In the genomic region with DNA sequence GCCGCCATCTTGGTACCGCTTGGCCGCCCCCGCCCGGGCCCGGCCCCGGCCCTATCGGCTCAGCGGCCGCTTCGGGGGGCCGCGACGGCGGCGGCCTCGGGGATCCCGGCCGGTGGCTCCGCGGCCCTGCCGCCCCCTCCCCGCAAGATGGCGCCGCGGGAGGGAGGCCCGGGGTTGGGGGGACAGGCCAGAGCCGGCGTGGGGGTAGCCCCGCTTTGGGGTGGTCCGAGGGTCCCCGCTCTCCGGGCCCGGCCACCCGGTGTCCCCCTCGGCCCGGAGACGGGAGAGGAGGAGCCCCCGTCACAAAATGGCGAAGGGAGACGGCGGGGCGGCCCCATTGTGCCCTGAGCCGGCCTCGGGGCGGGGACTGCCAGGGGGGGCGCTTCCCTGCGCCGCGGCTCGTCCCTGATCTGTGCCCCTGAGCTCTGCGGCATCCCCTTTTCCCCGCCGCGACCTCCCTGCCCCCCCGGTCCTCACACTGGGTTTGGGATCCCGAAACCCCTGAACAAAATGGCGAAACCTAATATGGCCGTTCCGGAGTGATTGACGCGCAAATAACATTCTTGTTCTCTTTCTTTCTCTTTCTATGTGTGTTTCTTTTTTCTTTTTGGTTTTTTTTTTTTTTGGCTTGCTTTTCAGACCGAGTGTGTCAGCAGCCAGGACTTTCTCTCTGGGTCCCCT, we compare ENCODE assay signal across 8 cellular contexts. TPM values are rescaled to one million over a fixed set of nuclear protein-coding genes. Genes with fewer than 3 reads are reported as not detected.
DNase-seq lines count a peak whose midpoint lies in the region; ATAC-seq and TF ChIP-seq lines count a peak whose summit lies in the region.

No MANE protein-coding gene starts in this region.

- H3K4me2 ChIP-seq in mesenchymal stem cell (ENCODE audit: low read length, poor library complexity, severe bottlenecking) = peak overlapping the region; percentile 68

- H3K4ac ChIP-seq in mesenchymal stem cell (ENCODE audit: low read depth in 1 of 2, low read length in 2 of 2) = peak overlapping the region; percentile 99 to 100

- H2AK5ac ChIP-seq in mesenchymal stem cell (ENCODE audit: low read length, severe bottlenecking) = no peak overlapping the region

- TF ChIP-seq RAD21 in Ishikawa (IDR thresholded peaks at IDR 0.05; ENCODE audit: low read depth) = no peak

- ATAC-seq in GM19452 (IDR thresholded peaks at IDR 0.05; ENCODE audit: unreplicated experiment) = peak; percentile 8

- H4K8ac ChIP-seq in mesenchymal stem cell (ENCODE audit: low read length) = peak overlapping the region; percentile 92

- H3K14ac ChIP-seq in mesenchymal stem cell (ENCODE audit: low read length in 2 of 2) = peak overlapping the region; percentile 21 to 100

- H2BK15ac ChIP-seq in mesenchymal stem cell (ENCODE audit: low read depth, poor library complexity, severe bottlenecking) = peak overlapping the region; percentile 64

- no peaks in the 10 kb centered on the region for H3K9me3 ChIP-seq in mesenchymal stem cell (ENCODE audit: control insufficient read depth, low read length)

- peak overlapping the region; percentile 87 to 98 for H3K4me3 ChIP-seq in mesenchymal stem cell (ENCODE audit: insufficient read depth in 1 of 2, low read depth in 1 of 2, low read length in 2 of 2)

- peak overlapping the region; percentile 95 to 100 for H3K18ac ChIP-seq in mesenchymal stem cell (ENCODE audit: low read depth in 1 of 2, low read length in 2 of 2)

- H3K27me3 ChIP-seq in mesenchymal stem cell (ENCODE audit: control insufficient read depth in 1 of 2, insufficient read depth in 1 of 2, low read length in 2 of 2) = no peaks in the 10 kb centered on the region

- peak overlapping the region; percentile 95 for H3K9ac ChIP-seq in mesenchymal stem cell (ENCODE audit: low read length)

- no peak overlapping the region for H2AFZ ChIP-seq in mesenchymal stem cell (ENCODE audit: low read depth, low read length)

- no peak overlapping the region for H2BK12ac ChIP-seq in mesenchymal stem cell (ENCODE audit: low read length in 2 of 2)

- peak overlapping the region in 1 of 2 experiments; percentile 91 for H3K23ac ChIP-seq in mesenchymal stem cell (ENCODE audit: low read length in 2 of 2)

- H3K4me1 ChIP-seq in mesenchymal stem cell (ENCODE audit: control insufficient read depth, insufficient read depth, low read depth, low read length) = peaks cover 12% of the 10 kb centered on the region

- H3K36me3 ChIP-seq in mesenchymal stem cell (ENCODE audit: control insufficient read depth in 1 of 2, insufficient read depth in 2 of 2, low read depth in 1 of 2, low read length in 2 of 2) = peaks cover 7 to 45% of the 10 kb centered on the region in 2 experiments

- H3K27ac ChIP-seq in mesenchymal stem cell (ENCODE audit: low read length, poor library complexity, severe bottlenecking) = peak overlapping the region; percentile 44

- WGBS in mesenchymal stem cell = under 1% methylated on average over 57 of the region's 63 CpGs

- peak; percentile 49 for DNase-seq in CD1c-positive myeloid dendritic cell (ENCODE audit: extremely low spot score)
- DNase-seq in activated CD4-positive, alpha-beta T cell treated with anti-CD3 and anti-CD28 coated beads for 48 hours = peak; percentile 59
- peak; percentile 35 for DNase-seq in dermis blood vessel endothelial cell
- peak; percentile 40 for DNase-seq in mesenchymal stem cell
- peak; percentile 45 to 67 (median 63) for DNase-seq in stimulated activated naive CD4-positive, alpha-beta T cell (lab: John Stamatoyannopoulos, UW)
- no peak for DNase-seq in MV-4-11 (lab: John Stamatoyannopoulos, UW)

- peak overlapping the region; percentile 99 for H2BK120ac ChIP-seq in mesenchymal stem cell (ENCODE audit: low read depth, low read length)

- H2BK5ac ChIP-seq in mesenchymal stem cell (ENCODE audit: low read depth, low read length, poor library complexity, severe bottlenecking) = peak overlapping the region; percentile 96

- peak overlapping the region; percentile 97 for H4K91ac ChIP-seq in mesenchymal stem cell (ENCODE audit: low read length)

- no peaks in the 10 kb centered on the region for H3K79me1 ChIP-seq in mesenchymal stem cell (replicated peaks; ENCODE audit: low read length, poor library complexity, severe bottlenecking)

- TF ChIP-seq EP300 in Ishikawa (IDR thresholded peaks at IDR 0.05; ENCODE audit: borderline replicate concordance) = no peak

TF ChIP-seq in Ishikawa, 13 proteins besides CTCF, POLR2A, EP300 and RAD21:
- TF ChIP-seq YY1 (IDR thresholded peaks at IDR 0.05; ENCODE audit: low read depth) = peak; percentile 85
- no peak for TF ChIP-seq NFIC (IDR thresholded peaks at IDR 0.05)
- TF ChIP-seq TEAD4 (IDR thresholded peaks at IDR 0.05) = no peak
- peak; percentile 29; the same call in 1 of the 2 replicates for TF ChIP-seq EGR1 (IDR thresholded peaks at IDR 0.05)
- TF ChIP-seq CEBPB (IDR thresholded peaks at IDR 0.05) = no peak
- TF ChIP-seq TCF12 (IDR thresholded peaks at IDR 0.05; ENCODE audit: low read depth) = no peak
- TF ChIP-seq REST (IDR thresholded peaks at IDR 0.05; ENCODE audit: low read depth) = no peak
- TF ChIP-seq ZBTB7A (IDR thresholded peaks at IDR 0.05; ENCODE audit: low read depth) = peak; percentile 39; the same call in 1 of the 2 replicates
- TF ChIP-seq TAF1 (IDR thresholded peaks at IDR 0.05; ENCODE audit: low read depth) = no peak
- no peak for TF ChIP-seq MAX (IDR thresholded peaks at IDR 0.05)
- TF ChIP-seq, protein P1, sequence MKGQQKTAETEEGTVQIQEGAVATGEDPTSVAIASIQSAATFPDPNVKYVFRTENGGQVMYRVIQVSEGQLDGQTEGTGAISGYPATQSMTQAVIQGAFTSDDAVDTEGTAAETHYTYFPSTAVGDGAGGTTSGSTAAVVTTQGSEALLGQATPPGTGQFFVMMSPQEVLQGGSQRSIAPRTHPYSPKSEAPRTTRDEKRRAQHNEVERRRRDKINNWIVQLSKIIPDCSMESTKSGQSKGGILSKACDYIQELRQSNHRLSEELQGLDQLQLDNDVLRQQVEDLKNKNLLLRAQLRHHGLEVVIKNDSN (IDR thresholded peaks at IDR 0.05) = no peak

RNA-seq across cellular contexts. Expression of gene HAPSTR1, which starts 1.0 kb away (rescaled TPM):
- total RNA-seq in dermis blood vessel endothelial cell = 70.1 and 81.4 TPM in 2 replicates
- 43.4 TPM for polyA plus RNA-seq in mesenchymal stem cell (2013, experiment 1 of 2)
- polyA plus RNA-seq in mesenchymal stem cell (2013, experiment 2 of 2) = 42.6 TPM
